In genomic region chr17:45586651-45586934, GRCh38 we compare ENCODE assay signal across 8 cellular contexts.
A peak's percentile ranks its signal among the peaks of the same experiment; 100 is the strongest.
DNase-seq lines count a peak whose midpoint lies in the region; ATAC-seq, FAIRE-seq and TF ChIP-seq lines count a peak whose summit lies in the region.
"Not testable (repeated sequence)": the region's sequence is repeated elsewhere in the genome, so short reads cannot be mapped to it uniquely, and the experiment has no call there.

No MANE protein-coding gene starts in this region.

- not testable (repeated sequence) for H3K4me3 ChIP-seq in A549
- H3K4me3 ChIP-seq in GM08714 (ENCODE audit: low read length) (peak overlapping the region; percentile 88; the same call in 1 of the 2 replicates), Karpas-422 (ENCODE audit: low read length) (peak overlapping the region; percentile 76; the same call in 1 of the 2 replicates), esophagus squamous epithelium (peak overlapping the region in 3 of 4 donors; percentile 71 to 95 (median 88)), stomach (peak overlapping the region; percentile 69 to 89 (median 79))

- H3K4me2 ChIP-seq in A549 (peak overlapping the region; percentile 78), Karpas-422 (ENCODE audit: low read depth, low read length, poor library complexity, severe bottlenecking) (peak overlapping the region; percentile 87)

- H3K36me3 Mint-ChIP-seq in activated naive CD4-positive, alpha-beta T cell treated with anti-CD3 and anti-CD28 coated beads, Interleukin-2, amount 50 U/mL, for 24 hours; naive B cell: not testable (repeated sequence)

- FAIRE-seq in A549 (lab: Jason Lieb, UNC), result not testable (repeated sequence)

- H3K27ac ChIP-seq in A549 (peak overlapping the region in 1 of 2 experiments; percentile 84; a peak in 4 of 6 replicates), RWPE1 (peak overlapping the region; percentile 95), esophagus squamous epithelium (peak overlapping the region; percentile 91 to 95 (median 94)), stomach (peak overlapping the region in 4 of 5 donors; percentile 66 to 93 (median 87))
- H3K27ac ChIP-seq in Karpas-422 (ENCODE audit: low read length), result not testable (repeated sequence)

- peaks cover 32% of the 10 kb centered on the region for H3K4me1 Mint-ChIP-seq in activated naive CD4-positive, alpha-beta T cell treated with anti-CD3 and anti-CD28 coated beads, Interleukin-2, amount 50 U/mL, for 24 hours
- H3K4me1 Mint-ChIP-seq in naive B cell, result peaks cover 20 to 35% (median 33%) of the 10 kb centered on the region in 3 donors

- not testable (repeated sequence) for TF ChIP-seq CTCF in A549 (IDR thresholded peaks at IDR 0.05); RWPE1 (conservative IDR thresholded peaks at IDR 0.05; ENCODE audit: low read depth); esophagus squamous epithelium (IDR thresholded peaks at IDR 0.05); stomach (IDR thresholded peaks at IDR 0.05)

- not testable (repeated sequence) for DNase-seq in A549 (ENCODE audit: low read depth in 1 of 2, low spot score in 1 of 2); Karpas-422; RWPE1 (ENCODE audit: low spot score); esophagus squamous epithelium (lab: John Stamatoyannopoulos, UW); naive B cell; stomach

- ATAC-seq in A549; naive B cell (ENCODE audit: low read depth in 2 of 2): not testable (repeated sequence)

- H3K27me3 Mint-ChIP-seq in activated naive CD4-positive, alpha-beta T cell treated with anti-CD3 and anti-CD28 coated beads, Interleukin-2, amount 50 U/mL, for 24 hours; naive B cell: not testable (repeated sequence)

- not testable (repeated sequence) for TF ChIP-seq EP300 in A549 (IDR thresholded peaks at IDR 0.05); stomach (IDR thresholded peaks at IDR 0.05)

- H2AFZ ChIP-seq in Karpas-422 (ENCODE audit: low read length), result not testable (repeated sequence)

- not testable (repeated sequence) for H3K27me3 ChIP-seq in Karpas-422 (ENCODE audit: low read length); esophagus squamous epithelium; stomach

- CTCF ChIA-PET in A549 (lab: Yijun Ruan, JAX), result interaction anchor here (1.1 to 5.3 kb wide), 10 partner anchors 160 to 691 kb away, joined by 3 to 27 read pairs (median 4); partner anchors contain the start of gene KANSL1
- CTCF ChIA-PET in RWPE1 (lab: Yijun Ruan, JAX), result interaction anchor here (0.7 kb wide), 1 partner anchor 264 kb away, joined by 3 read pairs; no protein-coding TSS in a partner anchor

- intact Hi-C loops in esophagus squamous epithelium (cut with DNase I); stomach (cut with DNase I; ENCODE audit: low total_unique reads): not testable (repeated sequence)

- H3K79me2 ChIP-seq in Karpas-422 (ENCODE audit: low read length), result peaks cover 30% of the 10 kb centered on the region

- not testable (repeated sequence) for H3K9me3 ChIP-seq in A549; Karpas-422 (ENCODE audit: low read length); esophagus squamous epithelium; stomach

- H3K9ac ChIP-seq in Karpas-422 (ENCODE audit: low read length), result peak overlapping the region; percentile 79; the same call in 1 of the 2 replicates

- H3K4me1 ChIP-seq in A549, result not testable (repeated sequence)
- peaks cover 16% of the 10 kb centered on the region for H3K4me1 ChIP-seq in Karpas-422 (ENCODE audit: low read length)
- H3K4me1 ChIP-seq in esophagus squamous epithelium, result peaks cover 5 to 44% (median 14%) of the 10 kb centered on the region in 3 donors
- peaks cover 11 to 40% (median 35%) of the 10 kb centered on the region in 4 donors for H3K4me1 ChIP-seq in stomach

- POLR2A ChIA-PET in A549 (lab: Yijun Ruan, JAX) (interaction anchor here (0.6 to 1.6 kb wide), 4 partner anchors 40 to 681 kb away, joined by 3 to 10 read pairs (median 5); partner anchors contain the start of gene KANSL1), RWPE1 (lab: Yijun Ruan, JAX; ENCODE audit: low non-redundant PET) (interaction anchor here (0.7 kb wide), 1 partner anchor 150 kb away, joined by 3 read pairs; no protein-coding TSS in a partner anchor)

- not testable (repeated sequence) for H4K20me1 ChIP-seq in Karpas-422 (ENCODE audit: insufficient read depth, low read depth, low read length)

- H3K4me3 Mint-ChIP-seq in activated naive CD4-positive, alpha-beta T cell treated with anti-CD3 and anti-CD28 coated beads, Interleukin-2, amount 50 U/mL, for 24 hours, result peak overlapping the region; percentile 19
- peak overlapping the region in 5 of 8 donors; percentile 53 to 97 (median 95) for H3K4me3 Mint-ChIP-seq in naive B cell

- not testable (repeated sequence) for TF ChIP-seq POLR2A in A549 (IDR thresholded peaks at IDR 0.05; ENCODE audit: low read length); esophagus squamous epithelium (IDR thresholded peaks at IDR 0.05); stomach (IDR thresholded peaks at IDR 0.05)

- H3K36me3 ChIP-seq in Karpas-422 (ENCODE audit: insufficient read depth, low read length); esophagus squamous epithelium; stomach: not testable (repeated sequence)

- H3K9me3 Mint-ChIP-seq in activated naive CD4-positive, alpha-beta T cell treated with anti-CD3 and anti-CD28 coated beads, Interleukin-2, amount 50 U/mL, for 24 hours; naive B cell: not testable (repeated sequence)

- not testable (repeated sequence) for TF ChIP-seq RAD21 in A549 (conservative IDR thresholded peaks at IDR 0.05 in 1 of 2, IDR thresholded peaks at IDR 0.05 in 1 of 2)

- WGBS in A549 (ENCODE audit: missing lambda C conversion rate), result no CpG with 5 or more reads among the region's 6 CpGs
- WGBS in esophagus squamous epithelium, 2 donors, result 100% methylated on average over 1 of the region's 6 CpGs; no CpG with 5 or more reads in 1 of the 2 donors
- WGBS in stomach, 5 donors, result 50 to 74% (median 64%) methylated on average over 3 to 6 of the region's 6 CpGs; no CpG with 5 or more reads in 1 of the 5 donors

- not testable (repeated sequence) for H3K27ac Mint-ChIP-seq in activated naive CD4-positive, alpha-beta T cell treated with anti-CD3 and anti-CD28 coated beads, Interleukin-2, amount 50 U/mL, for 24 hours; naive B cell

- H3K9me2 ChIP-seq in Karpas-422 (replicated peaks; ENCODE audit: insufficient read depth, low read length), result not testable (repeated sequence)
